1 cellular context compared by ENCODE assay signal in the genomic region with DNA sequence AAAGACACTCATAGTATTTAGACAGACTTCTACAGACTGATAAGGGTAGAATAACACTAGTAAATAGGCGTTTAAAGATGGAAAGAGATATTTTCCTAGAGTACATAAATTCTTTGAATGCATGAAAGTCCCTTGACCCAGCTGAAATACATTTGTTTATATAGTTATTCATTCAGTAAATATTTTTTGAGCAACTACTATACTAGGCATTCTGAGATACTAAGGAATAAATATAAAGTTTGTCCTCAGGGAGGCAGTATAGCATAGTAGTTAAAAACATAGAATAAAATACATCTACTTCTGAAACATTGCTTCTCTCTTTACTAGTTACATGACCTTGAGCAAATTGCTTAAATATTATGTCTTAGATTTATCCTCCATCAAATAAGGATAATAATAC.
TF ChIP-seq lines count a peak whose summit lies in the region.

No MANE protein-coding gene starts in this region.

TF ChIP-seq in SK-N-SH treated with all-trans-retinoic acid at 6 μM for 48 hours, 23 proteins besides CTCF, POLR2A, EP300 and RAD21 (continued from another document):
- TF ChIP-seq, protein P1, sequence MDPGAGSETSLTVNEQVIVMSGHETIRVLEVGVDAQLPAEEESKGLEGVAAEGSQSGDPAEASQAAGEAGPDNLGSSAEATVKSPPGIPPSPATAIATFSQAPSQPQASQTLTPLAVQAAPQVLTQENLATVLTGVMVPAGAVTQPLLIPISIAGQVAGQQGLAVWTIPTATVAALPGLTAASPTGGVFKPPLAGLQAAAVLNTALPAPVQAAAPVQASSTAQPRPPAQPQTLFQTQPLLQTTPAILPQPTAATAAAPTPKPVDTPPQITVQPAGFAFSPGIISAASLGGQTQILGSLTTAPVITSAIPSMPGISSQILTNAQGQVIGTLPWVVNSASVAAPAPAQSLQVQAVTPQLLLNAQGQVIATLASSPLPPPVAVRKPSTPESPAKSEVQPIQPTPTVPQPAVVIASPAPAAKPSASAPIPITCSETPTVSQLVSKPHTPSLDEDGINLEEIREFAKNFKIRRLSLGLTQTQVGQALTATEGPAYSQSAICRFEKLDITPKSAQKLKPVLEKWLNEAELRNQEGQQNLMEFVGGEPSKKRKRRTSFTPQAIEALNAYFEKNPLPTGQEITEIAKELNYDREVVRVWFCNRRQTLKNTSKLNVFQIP (CRISPR knock-in tag; IDR thresholded peaks at IDR 0.05; ENCODE audit: borderline replicate concordance, low read depth): no peak
- TF ChIP-seq GLIS3 (CRISPR knock-in tag; IDR thresholded peaks at IDR 0.05): no peak
- no peak for TF ChIP-seq ZNF70 (CRISPR knock-in tag; IDR thresholded peaks at IDR 0.05)
- TF ChIP-seq BACH2 (CRISPR knock-in tag; IDR thresholded peaks at IDR 0.05; ENCODE audit: borderline replicate concordance): no peak
- TF ChIP-seq PPARA (CRISPR knock-in tag; IDR thresholded peaks at IDR 0.05; ENCODE audit: borderline replicate concordance): no peak
- no peak for TF ChIP-seq ARNTL (CRISPR knock-in tag; IDR thresholded peaks at IDR 0.05; ENCODE audit: borderline replicate concordance, low read depth)
- no peak for TF ChIP-seq SNAI2 (CRISPR knock-in tag; IDR thresholded peaks at IDR 0.05)
- no peak for TF ChIP-seq TOX (CRISPR knock-in tag; IDR thresholded peaks at IDR 0.05; ENCODE audit: borderline replicate concordance)
- TF ChIP-seq, protein P2, sequence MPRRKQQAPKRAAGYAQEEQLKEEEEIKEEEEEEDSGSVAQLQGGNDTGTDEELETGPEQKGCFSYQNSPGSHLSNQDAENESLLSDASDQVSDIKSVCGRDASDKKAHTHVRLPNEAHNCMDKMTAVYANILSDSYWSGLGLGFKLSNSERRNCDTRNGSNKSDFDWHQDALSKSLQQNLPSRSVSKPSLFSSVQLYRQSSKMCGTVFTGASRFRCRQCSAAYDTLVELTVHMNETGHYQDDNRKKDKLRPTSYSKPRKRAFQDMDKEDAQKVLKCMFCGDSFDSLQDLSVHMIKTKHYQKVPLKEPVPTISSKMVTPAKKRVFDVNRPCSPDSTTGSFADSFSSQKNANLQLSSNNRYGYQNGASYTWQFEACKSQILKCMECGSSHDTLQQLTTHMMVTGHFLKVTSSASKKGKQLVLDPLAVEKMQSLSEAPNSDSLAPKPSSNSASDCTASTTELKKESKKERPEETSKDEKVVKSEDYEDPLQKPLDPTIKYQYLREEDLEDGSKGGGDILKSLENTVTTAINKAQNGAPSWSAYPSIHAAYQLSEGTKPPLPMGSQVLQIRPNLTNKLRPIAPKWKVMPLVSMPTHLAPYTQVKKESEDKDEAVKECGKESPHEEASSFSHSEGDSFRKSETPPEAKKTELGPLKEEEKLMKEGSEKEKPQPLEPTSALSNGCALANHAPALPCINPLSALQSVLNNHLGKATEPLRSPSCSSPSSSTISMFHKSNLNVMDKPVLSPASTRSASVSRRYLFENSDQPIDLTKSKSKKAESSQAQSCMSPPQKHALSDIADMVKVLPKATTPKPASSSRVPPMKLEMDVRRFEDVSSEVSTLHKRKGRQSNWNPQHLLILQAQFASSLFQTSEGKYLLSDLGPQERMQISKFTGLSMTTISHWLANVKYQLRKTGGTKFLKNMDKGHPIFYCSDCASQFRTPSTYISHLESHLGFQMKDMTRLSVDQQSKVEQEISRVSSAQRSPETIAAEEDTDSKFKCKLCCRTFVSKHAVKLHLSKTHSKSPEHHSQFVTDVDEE (CRISPR knock-in tag; IDR thresholded peaks at IDR 0.05): no peak
- TF ChIP-seq ZC3H10 (CRISPR knock-in tag; IDR thresholded peaks at IDR 0.05): no peak
- no peak for TF ChIP-seq CREB5 (CRISPR knock-in tag; IDR thresholded peaks at IDR 0.05; ENCODE audit: low read depth)
- TF ChIP-seq ISL1 (CRISPR knock-in tag; IDR thresholded peaks at IDR 0.05): no peak
